In the genomic region with DNA sequence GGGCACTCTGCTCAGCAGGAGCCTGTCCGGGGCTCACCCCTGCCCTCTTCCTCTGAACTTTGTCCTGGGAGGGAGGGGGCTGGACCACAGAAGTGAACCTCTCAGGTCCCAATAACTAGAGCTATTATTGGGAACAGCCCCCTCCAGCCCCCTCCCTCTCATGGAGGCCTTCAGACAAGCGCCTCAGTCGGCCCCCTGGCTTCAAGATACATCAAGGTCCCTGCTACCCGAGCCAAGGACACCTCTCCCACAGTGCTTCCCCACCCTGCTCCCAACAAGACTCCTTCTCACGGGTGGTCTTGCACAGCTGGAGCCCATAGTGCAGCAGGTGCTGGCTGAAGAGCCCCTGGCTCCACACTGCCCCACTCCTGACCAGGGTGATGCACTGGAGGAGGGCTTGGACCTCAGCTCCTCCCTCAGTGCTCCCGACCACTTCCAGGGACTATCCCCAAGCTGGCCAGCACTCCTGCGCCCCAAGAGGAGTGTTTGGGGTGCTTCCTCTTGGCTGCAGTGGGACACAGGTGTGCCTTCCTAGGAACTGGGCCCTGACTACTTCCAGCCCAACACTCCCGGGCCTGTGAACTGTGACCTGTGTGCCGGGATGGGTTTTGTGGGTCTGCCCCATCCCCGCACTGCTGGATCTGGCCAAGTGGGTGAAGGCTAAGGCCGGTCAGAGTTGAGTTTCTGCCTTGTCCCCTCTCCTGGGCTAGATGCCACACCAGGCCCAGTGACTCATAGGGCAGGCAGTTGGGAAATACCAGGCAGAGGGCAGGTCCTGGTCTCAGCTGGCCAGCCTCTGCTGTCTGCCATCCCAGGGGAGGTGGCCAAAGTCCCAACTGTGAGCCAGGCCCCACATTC, we compare ENCODE assay signal across 8 cellular contexts. TPM values are rescaled to one million over a fixed set of nuclear protein-coding genes. Genes with fewer than 3 reads are reported as not detected.
DNase-seq lines count a peak whose midpoint lies in the region; ATAC-seq and TF ChIP-seq lines count a peak whose summit lies in the region.

No MANE protein-coding gene starts in this region.

- peak overlapping the region; percentile 83 for H3K4me3 ChIP-seq in BJ (ENCODE audit: low read depth, low read length)
- H3K4me3 ChIP-seq in cardiac fibroblast (replicated peaks in 1 of 2; ENCODE audit: low read depth in 2 of 2, low read length in 2 of 2) = peak overlapping the region; percentile 72 to 76
- H3K4me3 ChIP-seq in right lobe of liver = peak overlapping the region; percentile 71 to 99 (median 94)
- peak overlapping the region; percentile 88 to 97 for H3K4me3 ChIP-seq in tibial artery

- 25% methylated on average over 4 of the region's 11 CpGs for WGBS in right lobe of liver (ENCODE audit: insufficient coverage, low coverage, low lambda C conversion rate, missing lambda C conversion rate)

- H3K36me3 ChIP-seq in BJ (ENCODE audit: control insufficient read depth, insufficient read depth, low read length) (peaks cover 30% of the 10 kb centered on the region), right lobe of liver (peaks cover 0 to 24% (median 7%) of the 10 kb centered on the region in 4 donors), tibial artery (peaks cover 43 to 46% (median 46%) of the 10 kb centered on the region in 3 donors)

- TF ChIP-seq POLR2A in right lobe of liver (IDR thresholded peaks at IDR 0.05) = peak; percentile 22

- intact Hi-C loops in right lobe of liver (cut with DNase I) (no loop called here), tibial artery (cut with DNase I; ENCODE audit: low total_unique reads) (no loop called here)

- H3K27ac ChIP-seq in right lobe of liver (peak overlapping the region; percentile 81 to 94 (median 88)), tibial artery (peak overlapping the region; percentile 97 to 100)

- H3K27me3 ChIP-seq in BJ (ENCODE audit: control insufficient read depth, insufficient read depth, low read length) = no peaks in the 10 kb centered on the region
- no peaks in the 10 kb centered on the region for H3K27me3 ChIP-seq in right lobe of liver
- H3K27me3 ChIP-seq in tibial artery = peaks cover 0 to 19% of the 10 kb centered on the region in 2 donors

- H3K9me3 ChIP-seq in right lobe of liver = no peaks in the 10 kb centered on the region
- no peaks in the 10 kb centered on the region for H3K9me3 ChIP-seq in tibial artery

- H3K4me1 ChIP-seq in right lobe of liver (peaks cover 0 to 43% (median 20%) of the 10 kb centered on the region in 4 donors), tibial artery (peaks cover 5 to 63% (median 28%) of the 10 kb centered on the region in 4 donors)

- TF ChIP-seq CTCF in BJ (IDR thresholded peaks at IDR 0.05; ENCODE audit: insufficient read depth, low read depth, low read length) (no peak), cardiac fibroblast (IDR thresholded peaks at IDR 0.05; ENCODE audit: low read depth, low read length) (no peak), right lobe of liver (IDR thresholded peaks at IDR 0.05) (no peak), tibial artery (IDR thresholded peaks at IDR 0.05) (no peak)

- peak; percentile 58 to 72 (median 65) for ATAC-seq in right lobe of liver
- ATAC-seq in GM21528 (IDR thresholded peaks at IDR 0.05; ENCODE audit: low FRiP score, unreplicated experiment) = no peak

- no peak for DNase-seq in BJ (ENCODE audit: low read depth)
- DNase-seq in LoVo (ENCODE audit: low spot score) = peak; percentile 71
- peak; percentile 66 to 70 for DNase-seq in cardiac fibroblast (ENCODE audit: low read depth in 2 of 2)
- peak; percentile 89 to 98 (median 96) for DNase-seq in right lobe of liver
- peak; percentile 91 to 97 for DNase-seq in tibial artery
- no peak for DNase-seq in stimulated activated CD4-positive, alpha-beta T cell treated with anti-CD3 and anti-CD28 coated beads, Interleukin-4, amount 100 ng/mL, for 1 hour
- no peak for DNase-seq in NCI-H1417 treated with DMSO at 0.1 percent for 48 hours (lab: John Stamatoyannopoulos, UW)

- CTCF ChIA-PET in BJ (lab: Yijun Ruan, JAX) = no interaction called here

- POLR2A ChIA-PET in BJ (lab: Charles Lee) = interaction anchor here (0.6 to 2.1 kb wide), 2 partner anchors 12 to 25 kb away, joined by 4 to 24 read pairs; a partner anchor contains a TSS

RNA-seq across cellular contexts. Expression of a gene that starts 2.2 kb away (rescaled TPM):
- polyA plus RNA-seq in BJ (2011; rRNA removed) = 32.0 and 53.1 TPM in 2 replicates
- polyA minus RNA-seq in BJ (2011; rRNA and poly(A)+ RNA removed) = 53.3 and 57.3 TPM in 2 replicates
- total RNA-seq in right lobe of liver = 10 to 100 TPM; 33.2 to 97.1 (median 69.6) TPM

RNA-seq across cellular contexts. Expression of a gene that starts 6.8 kb away (rescaled TPM):
- 0.16 and 0.18 TPM in 2 replicates for polyA plus RNA-seq in BJ (2011; rRNA removed)
- polyA minus RNA-seq in BJ (2011; rRNA and poly(A)+ RNA removed) = not detected in 2 replicates
- total RNA-seq in right lobe of liver = 1 to 10 TPM; 2.2 to 4.0 (median 3.1) TPM

RNA-seq across cellular contexts. Expression of a gene that starts 11.1 kb away (rescaled TPM):
- polyA plus RNA-seq in BJ (2011; rRNA removed) = 1,103 and 1,199 TPM in 2 replicates
- 580 and 714 TPM in 2 replicates for polyA minus RNA-seq in BJ (2011; rRNA and poly(A)+ RNA removed)
- total RNA-seq in right lobe of liver = 100 to 1,000 TPM; 212 to 574 (median 457) TPM

RNA-seq across cellular contexts. Expression of a gene that starts 11.9 kb away (rescaled TPM):
- polyA plus RNA-seq in BJ (2011; rRNA removed) = 1,448 and 2,262 TPM in 2 replicates
- 434 and 704 TPM in 2 replicates for polyA minus RNA-seq in BJ (2011; rRNA and poly(A)+ RNA removed)
- 100 to 1,000 TPM in 5 of 6 experiments, 10 to 100 TPM in 1; 70.8 to 156 (median 135) TPM for total RNA-seq in right lobe of liver

RNA-seq across cellular contexts. Expression of a gene that starts 15.9 kb away (rescaled TPM):
- 6.8 and 11.2 TPM in 2 replicates for polyA plus RNA-seq in BJ (2011; rRNA removed)
- polyA minus RNA-seq in BJ (2011; rRNA and poly(A)+ RNA removed) = 3.6 and 4.8 TPM in 2 replicates
- total RNA-seq in right lobe of liver = 10 to 100 TPM in 2 of 6 experiments, 1 to 10 TPM in 4; 6.5 to 11.8 (median 9.8) TPM

Comparison
In these comparisons a context has a peak if more than half of its experiments do, and no peak if none do; other contexts are left out.
1. DNase-seq: peak in LoVo (single experiment), cardiac fibroblast (2 of 2), right lobe of liver (3 of 3) and tibial artery (2 of 2); none in BJ (single experiment), stimulated activated CD4-positive, alpha-beta T cell treated with anti-CD3 and anti-CD28 coated beads, Interleukin-4, amount 100 ng/mL, for 1 hour (single experiment) and NCI-H1417 treated with DMSO at 0.1 percent for 48 hours (single experiment).
2. Peak in every context shown above with its lines, with median percentiles within 50 percentile points of each other: H3K4me3 ChIP-seq.